ENCODE assay signal across 8 cellular contexts in genomic region chr19:47863514-47863936, GRCh38. TPM values are rescaled to one million over a fixed set of nuclear protein-coding genes. Genes with fewer than 3 reads are reported as not detected.
DNase-seq lines count a peak whose midpoint lies in the region; ATAC-seq and TF ChIP-seq lines count a peak whose summit lies in the region.

No MANE protein-coding gene starts in this region.

- H3K27ac Mint-ChIP-seq in HFFc6, result no peak overlapping the region
- peak overlapping the region; percentile 52 for H3K27ac Mint-ChIP-seq in endothelial cell (ENCODE audit: unreplicated experiment)

- no peak overlapping the region for H3K27ac ChIP-seq in C4-2B

- peaks cover 7% of the 10 kb centered on the region for H3K4me1 Mint-ChIP-seq in HFFc6 (ENCODE audit: low read depth)
- H3K4me1 Mint-ChIP-seq in endothelial cell (ENCODE audit: unreplicated experiment), result peaks cover 5% of the 10 kb centered on the region

- H3K27me3 Mint-ChIP-seq in HFFc6 (ENCODE audit: insufficient read depth), result peaks cover 9% of the 10 kb centered on the region
- peaks cover 6% of the 10 kb centered on the region for H3K27me3 Mint-ChIP-seq in endothelial cell (ENCODE audit: unreplicated experiment)

- ATAC-seq in GM18511 (IDR thresholded peaks at IDR 0.05; ENCODE audit: unreplicated experiment), result no peak

- H3K36me3 Mint-ChIP-seq in HFFc6 (ENCODE audit: low read depth), result no peaks in the 10 kb centered on the region
- no peaks in the 10 kb centered on the region for H3K36me3 Mint-ChIP-seq in endothelial cell (ENCODE audit: low read depth, unreplicated experiment)

- TF ChIP-seq CTCF in C4-2B (conservative IDR thresholded peaks at IDR 0.05), result peak; percentile 89
- peak; percentile 96 for TF ChIP-seq CTCF in HFFc6 (IDR thresholded peaks at IDR 0.05)
- peak; percentile 91 for TF ChIP-seq CTCF in endothelial cell (IDR thresholded peaks at IDR 0.05; ENCODE audit: unreplicated experiment)

- peak; percentile 59 for DNase-seq in HFFc6
- peak; percentile 51 for DNase-seq in NOMO-1 treated with DMSO at 0.1 percent for 48 hours (lab: John Stamatoyannopoulos, UW; ENCODE audit: unreplicated experiment)
- peak; percentile 40 for DNase-seq in activated CD8-positive, alpha-beta memory T cell treated with anti-CD3 and anti-CD28 coated beads, Interleukin-2, amount 50 U/mL, for 1 hour (ENCODE audit: extremely low read depth)
- DNase-seq in endothelial cell (ENCODE audit: low spot score), result peak; percentile 99
- peak; percentile 88 for DNase-seq in midbrain (lab: John Stamatoyannopoulos, UW)
- DNase-seq in stimulated activated CD8-positive, alpha-beta memory T cell treated with anti-CD3 and anti-CD28 coated beads, Interleukin-2, amount 100 ng/mL, for 48 hours (ENCODE audit: low read depth in 2 of 2), result peak; percentile 84 to 87

- H3K4me3 Mint-ChIP-seq in HFFc6, result no peak overlapping the region
- H3K4me3 Mint-ChIP-seq in endothelial cell (ENCODE audit: unreplicated experiment), result no peak overlapping the region

- H3K9me3 Mint-ChIP-seq in HFFc6, result no peaks in the 10 kb centered on the region; the same call in 1 of the 2 replicates
- H3K9me3 Mint-ChIP-seq in endothelial cell (ENCODE audit: unreplicated experiment), result no peaks in the 10 kb centered on the region

RNA-seq across cellular contexts. Expression of gene TPRX2, which starts 4.5 kb away (rescaled TPM):
- not detected for total RNA-seq in HFFc6 (2021; fragmentation: NEBNext Ultra II Directional; extraction: Animal tissue kit (Norgen Biotek cat#: 25700))
- total RNA-seq in endothelial cell (ENCODE audit: unreplicated experiment), result not detected

RNA-seq across cellular contexts. Expression of gene SULT2A1, which starts 22.6 kb away (rescaled TPM):
- not detected for total RNA-seq in HFFc6 (2021; fragmentation: NEBNext Ultra II Directional; extraction: Animal tissue kit (Norgen Biotek cat#: 25700))
- not detected for total RNA-seq in endothelial cell (ENCODE audit: unreplicated experiment)

RNA-seq across cellular contexts. Expression of gene CRX, which starts 41.8 kb away (rescaled TPM):
- not detected for total RNA-seq in HFFc6 (2021; fragmentation: NEBNext Ultra II Directional; extraction: Animal tissue kit (Norgen Biotek cat#: 25700))
- total RNA-seq in endothelial cell (ENCODE audit: unreplicated experiment), result not detected

RNA-seq across cellular contexts. Expression of gene TPRX1, which starts 59.2 kb away (rescaled TPM):
- not detected for total RNA-seq in HFFc6 (2021; fragmentation: NEBNext Ultra II Directional; extraction: Animal tissue kit (Norgen Biotek cat#: 25700))
- not detected for total RNA-seq in endothelial cell (ENCODE audit: unreplicated experiment)

Comparison
In these comparisons a context has a peak if more than half of its experiments do, and no peak if none do; other contexts are left out.
1. DNase-seq: peak in every context shown above with its lines; median percentile 99 in endothelial cell; 88 in midbrain; 86 in stimulated activated CD8-positive, alpha-beta memory T cell treated with anti-CD3 and anti-CD28 coated beads, Interleukin-2, amount 100 ng/mL, for 48 hours; 59 in HFFc6; 51 in NOMO-1 treated with DMSO at 0.1 percent for 48 hours; 40 in activated CD8-positive, alpha-beta memory T cell treated with anti-CD3 and anti-CD28 coated beads, Interleukin-2, amount 50 U/mL, for 1 hour.